34 cellular contexts compared by ENCODE assay signal in the genomic region with DNA sequence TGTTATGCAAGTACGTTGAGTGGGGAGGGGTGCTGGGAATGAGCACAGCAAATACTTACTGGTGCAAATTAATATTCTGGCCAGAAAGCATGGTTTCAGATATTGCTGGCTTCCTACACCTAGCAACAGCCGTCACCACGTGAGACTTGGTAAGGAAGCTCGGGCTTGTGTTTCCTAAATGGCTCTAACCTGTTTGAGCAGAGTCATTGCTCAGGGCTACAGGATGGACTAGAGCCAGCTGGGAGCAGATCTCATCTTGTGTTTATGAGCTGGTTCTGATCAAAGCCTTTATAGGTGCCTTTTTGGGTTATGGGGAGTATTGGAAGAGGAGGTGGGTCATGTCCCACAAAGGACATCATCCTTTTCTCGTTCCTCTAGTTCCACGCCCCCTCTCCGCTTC.
"Had no signal": no experiment of that assay in that cellular context is flagged by ENCODE, and none has a peak within 500 bp of the region (broad histone marks: within the 10 kb centered on the region; RNA-seq: fewer than 3 reads in every experiment).

No MANE protein-coding gene starts in this region.

- H3K4me3 ChIP-seq: cardiac muscle cell, K562, MG63, Peyer's patch had no signal

- ATAC-seq: activated CD4-positive, alpha-beta T cell treated with anti-CD3 and anti-CD28 coated beads for 36 hours; activated CD4-positive, CD25-positive, alpha-beta regulatory T cell treated with anti-CD3 and anti-CD28 coated beads, Interleukin-2, amount 50 U/mL, for 24 hours; activated CD8-positive, alpha-beta T cell treated with anti-CD3 and anti-CD28 coated beads, Interleukin-2, amount 10 ng/mL, durations not matched to agents 7 days and 5 days; activated naive CD8-positive, alpha-beta T cell treated with anti-CD3 and anti-CD28 coated beads, Interleukin-2, amount 50 U/mL, for 24 hours; activated T-cell treated with anti-CD3 and anti-CD28 coated beads, Interleukin-2, amount 50 U/mL, for 4 hours; K562; PC-3; Right ventricle myocardium inferior had no signal

- DNase-seq: activated CD4-positive, alpha-beta T cell treated with anti-CD3 and anti-CD28 coated beads for 36 hours; activated CD4-positive, alpha-beta T cell treated with anti-CD3 and anti-CD28 coated beads, Interleukin-2, amount 10 ng/mL, durations not matched to agents 7 days and 5 days; activated CD4-positive, alpha-beta T cell treated with anti-CD3 and anti-CD28 coated beads, Interleukin-2, amount 50 U/mL, for 48 hours; activated CD8-positive, alpha-beta memory T cell treated with anti-CD3 and anti-CD28 coated beads, Interleukin-2, amount 50 U/mL, for 4 hours; activated CD8-positive, alpha-beta T cell treated with anti-CD3 and anti-CD28 coated beads, Interleukin-2, amount 10 ng/mL, durations not matched to agents 7 days and 5 days; activated effector memory CD4-positive, alpha-beta T cell treated with Interleukin-2 at 50 U/mL for 16 hours; activated naive CD4-positive, alpha-beta T cell treated with anti-CD3 and anti-CD28 coated beads, Interleukin-2, amount 10 ng/mL, durations not matched to agents 7 days and 5 days; activated naive CD8-positive, alpha-beta T cell treated with anti-CD3 and anti-CD28 coated beads, Interleukin-2, amount 50 U/mL, for 24 hours; activated T-cell treated with anti-CD3 and anti-CD28 coated beads for 4 hours; activated T-cell treated with anti-CD3 and anti-CD28 coated beads, Interleukin-2, amount 50 U/mL, for 4 hours; anterior cingulate cortex; MG63; NCI-H1048; NCI-H1105 treated with DMSO at 0.1 percent for 48 hours; NCI-H1436; NCI-H1694; NCI-H2029; NCI-H2107; NCI-H2171 treated with DMSO at 0.1 percent for 48 hours; NCI-H2227 treated with DMSO at 0.1 percent for 48 hours; NCI-H446; NCI-H510A treated with DMSO at 0.1 percent for 48 hours; NCI-H526 treated with DMSO at 0.1 percent for 48 hours; NCI-H82; NK-92 treated with Interleukin-12 subunit alpha and Interleukin-12 subunit beta, amount 100 ng/mL, for 24 hours; PC-3; Peyer's patch; RPMI8226; SIG-M5; T1000 had no signal

- H3K27ac ChIP-seq: cardiac muscle cell, Peyer's patch had no signal

- H3K27me3 ChIP-seq: cardiac muscle cell, MG63, Peyer's patch had no signal

- H3K36me3 ChIP-seq: cardiac muscle cell, MG63, Peyer's patch had no signal

- H3K9me3 ChIP-seq: MG63, Peyer's patch had no signal

- H3K4me1 ChIP-seq: Peyer's patch had no signal
